Comparison of ENCODE assay signal across 1 cellular context in the genomic region with DNA sequence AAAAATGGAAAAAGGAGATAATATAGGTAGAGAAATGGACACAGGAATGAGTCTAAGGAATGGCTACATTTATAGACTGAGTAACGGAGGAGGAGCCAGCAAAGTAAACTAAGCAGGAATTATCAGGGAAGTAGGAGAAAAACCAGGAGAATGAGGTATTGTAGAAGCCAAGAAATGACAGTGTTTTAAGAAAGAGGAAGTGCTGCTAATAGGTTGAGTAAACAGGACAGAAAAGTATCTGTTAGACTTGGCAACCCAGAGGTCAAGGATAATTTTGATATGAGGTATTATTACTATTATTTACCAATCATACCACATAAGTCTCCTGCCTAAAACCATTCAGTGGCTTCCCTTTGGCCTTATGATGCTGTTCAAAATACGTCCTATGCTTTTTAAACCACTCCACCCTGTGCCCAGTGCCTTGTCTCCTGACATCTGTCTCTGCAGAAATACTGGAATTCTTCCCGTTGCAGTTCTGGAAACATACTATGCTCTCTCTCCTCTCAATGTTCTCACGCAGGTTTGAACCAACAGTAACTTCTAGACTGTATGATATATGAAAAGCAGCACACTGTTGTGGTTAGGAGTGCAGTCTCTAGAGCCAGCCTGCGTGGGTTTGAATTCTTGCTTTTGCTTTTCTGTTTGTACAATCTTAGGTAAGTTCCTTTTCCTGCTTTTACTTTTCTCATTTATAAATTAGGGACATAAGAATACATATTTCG.
TF ChIP-seq lines count a peak whose summit lies in the region.

No MANE protein-coding gene starts in this region.

TF ChIP-seq in A549, 52 proteins besides CTCF, POLR2A, EP300 and RAD21 (continued from another document):
- TF ChIP-seq, protein P1, sequence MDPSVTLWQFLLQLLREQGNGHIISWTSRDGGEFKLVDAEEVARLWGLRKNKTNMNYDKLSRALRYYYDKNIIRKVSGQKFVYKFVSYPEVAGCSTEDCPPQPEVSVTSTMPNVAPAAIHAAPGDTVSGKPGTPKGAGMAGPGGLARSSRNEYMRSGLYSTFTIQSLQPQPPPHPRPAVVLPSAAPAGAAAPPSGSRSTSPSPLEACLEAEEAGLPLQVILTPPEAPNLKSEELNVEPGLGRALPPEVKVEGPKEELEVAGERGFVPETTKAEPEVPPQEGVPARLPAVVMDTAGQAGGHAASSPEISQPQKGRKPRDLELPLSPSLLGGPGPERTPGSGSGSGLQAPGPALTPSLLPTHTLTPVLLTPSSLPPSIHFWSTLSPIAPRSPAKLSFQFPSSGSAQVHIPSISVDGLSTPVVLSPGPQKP (IDR thresholded peaks at IDR 0.05; ENCODE audit: low read depth, low read length): no peak
- TF ChIP-seq FOSL2 (IDR thresholded peaks at IDR 0.05): no peak
- no peak for TF ChIP-seq FOSL2 (CRISPR knock-in tag; IDR thresholded peaks at IDR 0.05)
- no peak for TF ChIP-seq HMGXB4 (CRISPR knock-in tag; IDR thresholded peaks at IDR 0.05; ENCODE audit: borderline replicate concordance)
- no peak for TF ChIP-seq ZNF302 (CRISPR knock-in tag; IDR thresholded peaks at IDR 0.05)
- TF ChIP-seq ZC3H11A (IDR thresholded peaks at IDR 0.05): no peak
- TF ChIP-seq, protein P2, sequence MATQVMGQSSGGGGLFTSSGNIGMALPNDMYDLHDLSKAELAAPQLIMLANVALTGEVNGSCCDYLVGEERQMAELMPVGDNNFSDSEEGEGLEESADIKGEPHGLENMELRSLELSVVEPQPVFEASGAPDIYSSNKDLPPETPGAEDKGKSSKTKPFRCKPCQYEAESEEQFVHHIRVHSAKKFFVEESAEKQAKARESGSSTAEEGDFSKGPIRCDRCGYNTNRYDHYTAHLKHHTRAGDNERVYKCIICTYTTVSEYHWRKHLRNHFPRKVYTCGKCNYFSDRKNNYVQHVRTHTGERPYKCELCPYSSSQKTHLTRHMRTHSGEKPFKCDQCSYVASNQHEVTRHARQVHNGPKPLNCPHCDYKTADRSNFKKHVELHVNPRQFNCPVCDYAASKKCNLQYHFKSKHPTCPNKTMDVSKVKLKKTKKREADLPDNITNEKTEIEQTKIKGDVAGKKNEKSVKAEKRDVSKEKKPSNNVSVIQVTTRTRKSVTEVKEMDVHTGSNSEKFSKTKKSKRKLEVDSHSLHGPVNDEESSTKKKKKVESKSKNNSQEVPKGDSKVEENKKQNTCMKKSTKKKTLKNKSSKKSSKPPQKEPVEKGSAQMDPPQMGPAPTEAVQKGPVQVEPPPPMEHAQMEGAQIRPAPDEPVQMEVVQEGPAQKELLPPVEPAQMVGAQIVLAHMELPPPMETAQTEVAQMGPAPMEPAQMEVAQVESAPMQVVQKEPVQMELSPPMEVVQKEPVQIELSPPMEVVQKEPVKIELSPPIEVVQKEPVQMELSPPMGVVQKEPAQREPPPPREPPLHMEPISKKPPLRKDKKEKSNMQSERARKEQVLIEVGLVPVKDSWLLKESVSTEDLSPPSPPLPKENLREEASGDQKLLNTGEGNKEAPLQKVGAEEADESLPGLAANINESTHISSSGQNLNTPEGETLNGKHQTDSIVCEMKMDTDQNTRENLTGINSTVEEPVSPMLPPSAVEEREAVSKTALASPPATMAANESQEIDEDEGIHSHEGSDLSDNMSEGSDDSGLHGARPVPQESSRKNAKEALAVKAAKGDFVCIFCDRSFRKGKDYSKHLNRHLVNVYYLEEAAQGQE (IDR thresholded peaks at IDR 0.05): no peak
- no peak for TF ChIP-seq RNF2 (IDR thresholded peaks at IDR 0.05; ENCODE audit: borderline replicate concordance, low read depth)
- no peak for TF ChIP-seq ZFP36 (IDR thresholded peaks at IDR 0.05; ENCODE audit: borderline replicate concordance, partially characterized antibody)
- no peak for TF ChIP-seq NFE2L2 (conservative IDR thresholded peaks at IDR 0.05; ENCODE audit: low read length)
- TF ChIP-seq JUN (IDR thresholded peaks at IDR 0.05): no peak
- no peak for TF ChIP-seq TFCP2L1 (CRISPR knock-in tag; IDR thresholded peaks at IDR 0.05)
- TF ChIP-seq SREBF2 (IDR thresholded peaks at IDR 0.05): no peak
- TF ChIP-seq, protein P3, sequence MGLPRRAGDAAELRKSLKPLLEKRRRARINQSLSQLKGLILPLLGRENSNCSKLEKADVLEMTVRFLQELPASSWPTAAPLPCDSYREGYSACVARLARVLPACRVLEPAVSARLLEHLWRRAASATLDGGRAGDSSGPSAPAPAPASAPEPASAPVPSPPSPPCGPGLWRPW (IDR thresholded peaks at IDR 0.05): no peak
- TF ChIP-seq JUNB (IDR thresholded peaks at IDR 0.05): no peak
